Comparison of ENCODE assay signal across 19 cellular contexts in genomic region chr9:82091610-82092009, GRCh38.
DNase-seq lines count a peak whose midpoint lies in the region; ATAC-seq and TF ChIP-seq lines count a peak whose summit lies in the region.
"Had no signal": no experiment of that assay in that cellular context is flagged by ENCODE, and none has a peak within 500 bp of the region (broad histone marks: within the 10 kb centered on the region; RNA-seq: fewer than 3 reads in every experiment).

No MANE protein-coding gene starts in this region.

- no peaks in the 10 kb centered on the region for H3K27me3 Mint-ChIP-seq in IgD-negative memory B cell
- H3K27me3 Mint-ChIP-seq in naive B cell, result no peaks in the 10 kb centered on the region
- H3K27me3 Mint-ChIP-seq in T-helper 2 cell treated with Interferon-gamma antibody and Interleukin-4, amounts not matched to agents 5 μg/mL and 100 μg/mL, for 36 hours (ENCODE audit: low read depth), result no peaks in the 10 kb centered on the region
- H3K27me3 Mint-ChIP-seq in nephron progenitor cell (ENCODE audit: low read depth, poor library complexity), result peaks cover 6% of the 10 kb centered on the region

- peak; percentile 87 for ATAC-seq in GM18868 (IDR thresholded peaks at IDR 0.05; ENCODE audit: unreplicated experiment)
- ATAC-seq in HG02610 (IDR thresholded peaks at IDR 0.05; ENCODE audit: unreplicated experiment), result peak; percentile 73
- ATAC-seq in naive B cell (ENCODE audit: low read depth in 2 of 2), result peak; percentile 94
- ATAC-seq: activated naive CD4-positive, alpha-beta T cell treated with anti-CD3 and anti-CD28 coated beads, Interleukin-2, amount 50 U/mL, for 72 hours; body of pancreas had no signal

- H3K36me3 Mint-ChIP-seq in IgD-negative memory B cell (no peaks in the 10 kb centered on the region), naive B cell (peaks cover 0 to 7% of the 10 kb centered on the region in 2 donors), nephron progenitor cell (ENCODE audit: low read depth) (no peaks in the 10 kb centered on the region)
- no peaks in the 10 kb centered on the region for H3K36me3 Mint-ChIP-seq in T-helper 2 cell treated with Interferon-gamma antibody and Interleukin-4, amounts not matched to agents 5 μg/mL and 100 μg/mL, for 36 hours (ENCODE audit: low read depth)

- DNase-seq in naive B cell (peak; percentile 39), cerebellum (ENCODE audit: low spot score) (no peak), kidney glomerular epithelial cell (lab: John Stamatoyannopoulos, UW) (no peak), nephron progenitor cell (no peak)
- no peak for DNase-seq in T-helper 2 cell treated with Interferon-gamma antibody and Interleukin-4, amounts not matched to agents 5 μg/mL and 100 μg/mL, for 36 hours (ENCODE audit: low spot score)
- DNase-seq: activated CD4-positive, alpha-beta T cell treated with anti-CD3 and anti-CD28 coated beads, Interleukin-2, amount 50 U/mL, for 48 hours; activated T-cell treated with anti-CD3 and anti-CD28 coated beads, Interleukin-2, amount 50 U/mL, for 1 hour; Calu3; midbrain; NCI-H187; NCI-H446; NK-92 treated with Interleukin-12 subunit alpha and Interleukin-12 subunit beta, amount 100 ng/mL, for 24 hours; SHP77 had no signal

- H3K4me1 Mint-ChIP-seq in IgD-negative memory B cell, result peaks cover 37 to 47% (median 44%) of the 10 kb centered on the region in 3 donors
- H3K4me1 Mint-ChIP-seq in naive B cell, result peaks cover 47 to 55% (median 52%) of the 10 kb centered on the region in 3 donors
- no peaks in the 10 kb centered on the region for H3K4me1 Mint-ChIP-seq in T-helper 2 cell treated with Interferon-gamma antibody and Interleukin-4, amounts not matched to agents 5 μg/mL and 100 μg/mL, for 36 hours (ENCODE audit: low read depth)
- no peaks in the 10 kb centered on the region for H3K4me1 Mint-ChIP-seq in nephron progenitor cell

- H3K9me3 Mint-ChIP-seq in IgD-negative memory B cell (peaks cover 0 to 3% (median 0%) of the 10 kb centered on the region in 3 donors), naive B cell (peaks cover 0 to 4% (median 0%) of the 10 kb centered on the region in 7 donors), nephron progenitor cell (no peaks in the 10 kb centered on the region)
- peaks cover 11% of the 10 kb centered on the region for H3K9me3 Mint-ChIP-seq in T-helper 2 cell treated with Interferon-gamma antibody and Interleukin-4, amounts not matched to agents 5 μg/mL and 100 μg/mL, for 36 hours
- H3K9me3 Mint-ChIP-seq: T-helper 1 cell treated with Interleukin-12 subunit alpha and Interleukin-12 subunit beta and Interleukin-4 antibody, amounts not matched to agents 30 μg/mL and 1 μg/mL, for 36 hours had no signal

- TF ChIP-seq CTCF in nephron progenitor cell (IDR thresholded peaks at IDR 0.05), result no peak

- H3K27ac Mint-ChIP-seq in IgD-negative memory B cell (peak overlapping the region; percentile 13 to 85 (median 36)), naive B cell (peak overlapping the region in 5 of 6 donors; percentile 21 to 97 (median 81)), nephron progenitor cell (no peak overlapping the region)
- H3K27ac Mint-ChIP-seq in T-helper 2 cell treated with Interferon-gamma antibody and Interleukin-4, amounts not matched to agents 5 μg/mL and 100 μg/mL, for 36 hours, result no peak overlapping the region
- H3K27ac Mint-ChIP-seq: activated naive CD4-positive, alpha-beta T cell treated with anti-CD3 and anti-CD28 coated beads, Interleukin-2, amount 50 U/mL, for 72 hours; T-helper 1 cell treated with Interleukin-12 subunit alpha and Interleukin-12 subunit beta and Interleukin-4 antibody, amounts not matched to agents 30 μg/mL and 1 μg/mL, for 36 hours had no signal

- H3K4me3 Mint-ChIP-seq in IgD-negative memory B cell (peak overlapping the region in 3 of 4 donors; percentile 4 to 90 (median 53)), naive B cell (peak overlapping the region in 7 of 8 donors; percentile 53 to 86 (median 71)), nephron progenitor cell (no peak overlapping the region)
- no peak overlapping the region for H3K4me3 Mint-ChIP-seq in T-helper 2 cell treated with Interferon-gamma antibody and Interleukin-4, amounts not matched to agents 5 μg/mL and 100 μg/mL, for 36 hours
- H3K4me3 Mint-ChIP-seq: T-helper 1 cell treated with Interleukin-12 subunit alpha and Interleukin-12 subunit beta and Interleukin-4 antibody, amounts not matched to agents 30 μg/mL and 1 μg/mL, for 36 hours had no signal

Comparison
In these comparisons a context has a peak if more than half of its experiments do, and no peak if none do; other contexts are left out.
1. H3K27ac Mint-ChIP-seq: peak in IgD-negative memory B cell (3 of 3) and naive B cell (5 of 6); none in T-helper 2 cell treated with Interferon-gamma antibody and Interleukin-4, amounts not matched to agents 5 μg/mL and 100 μg/mL, for 36 hours (single experiment) and nephron progenitor cell (single experiment).
2. H3K4me3 Mint-ChIP-seq: peak in IgD-negative memory B cell (3 of 4) and naive B cell (7 of 8); none in T-helper 2 cell treated with Interferon-gamma antibody and Interleukin-4, amounts not matched to agents 5 μg/mL and 100 μg/mL, for 36 hours (single experiment) and nephron progenitor cell (single experiment).
3. Peak in every context shown above with its lines, with median percentiles within 50 percentile points of each other: ATAC-seq.